In the genomic region with DNA sequence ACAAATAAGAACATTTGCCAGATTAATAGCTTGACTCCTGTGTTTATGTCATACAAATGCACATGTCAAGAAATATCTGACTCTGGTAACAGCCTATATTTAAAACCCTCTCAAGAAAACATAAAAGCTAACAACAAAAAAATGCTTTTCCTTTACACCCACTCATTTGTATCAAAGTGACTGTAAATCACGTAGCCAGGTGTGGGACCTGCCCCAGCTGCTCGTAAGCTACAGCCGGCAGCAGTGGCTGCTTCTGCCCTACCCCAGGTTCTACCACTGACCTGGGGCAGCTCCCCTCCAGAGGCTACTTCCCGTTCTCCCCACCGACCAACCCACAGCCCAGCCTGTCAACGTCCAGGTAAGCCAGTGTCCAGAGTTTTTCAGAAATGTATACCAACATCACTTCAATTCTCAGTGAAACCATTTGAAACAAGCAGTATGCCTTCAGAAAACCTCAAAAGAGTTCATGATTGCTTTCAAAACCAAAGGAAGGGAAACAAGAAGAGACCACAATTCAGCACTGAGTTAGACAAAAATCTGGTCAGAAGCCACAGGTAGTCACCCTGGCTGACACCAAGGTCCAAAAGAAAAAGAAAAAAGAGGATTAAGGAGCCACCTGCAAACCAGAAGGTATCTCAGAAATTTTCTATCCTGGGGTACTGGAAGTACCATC, we compare ENCODE assay signal across 14 cellular contexts. TPM values are rescaled to one million over a fixed set of nuclear protein-coding genes. Genes with fewer than 3 reads are reported as not detected.
DNase-seq lines count a peak whose midpoint lies in the region; ATAC-seq, FAIRE-seq and TF ChIP-seq lines count a peak whose summit lies in the region.
"Had no signal": no experiment of that assay in that cellular context is flagged by ENCODE, and none has a peak within 500 bp of the region (broad histone marks: within the 10 kb centered on the region; RNA-seq: fewer than 3 reads in every experiment).

No MANE protein-coding gene starts in this region.

- no peaks in the 10 kb centered on the region for H3K27me3 Mint-ChIP-seq in activated T-cell treated with anti-CD3 and anti-CD28 coated beads, Interleukin-2, amount 50 U/mL, for 72 hours (ENCODE audit: low read depth)

- H3K27ac Mint-ChIP-seq in activated T-cell treated with anti-CD3 and anti-CD28 coated beads, Interleukin-2, amount 50 U/mL, for 72 hours, result no peak overlapping the region

- H3K4me1 Mint-ChIP-seq in activated T-cell treated with anti-CD3 and anti-CD28 coated beads, Interleukin-2, amount 50 U/mL, for 72 hours (ENCODE audit: low read depth), result peaks cover 26% of the 10 kb centered on the region

- H3K9me3 Mint-ChIP-seq in activated T-cell treated with anti-CD3 and anti-CD28 coated beads, Interleukin-2, amount 50 U/mL, for 72 hours, result no peaks in the 10 kb centered on the region
- H3K9me3 Mint-ChIP-seq: CD14-positive monocyte had no signal

- DNase-seq in GM12891 (ENCODE audit: insufficient read length, low spot score), result no peak
- peak; percentile 21 to 26 for DNase-seq in activated T-cell treated with anti-CD3 and anti-CD28 coated beads, Interleukin-2, amount 50 U/mL, for 72 hours
- DNase-seq in NCI-H2171 treated with DMSO at 0.1 percent for 48 hours (lab: John Stamatoyannopoulos, UW), result no peak
- DNase-seq in NCI-H345 (lab: John Stamatoyannopoulos, UW), result no peak
- DNase-seq in NK-92 treated with Interleukin-12 subunit alpha and Interleukin-12 subunit beta, amount 100 ng/mL, for 24 hours (lab: John Stamatoyannopoulos, UW), result no peak
- no peak for DNase-seq in substantia nigra (lab: John Stamatoyannopoulos, UW)
- DNase-seq: activated CD4-positive, alpha-beta T cell treated with anti-CD3 and anti-CD28 coated beads for 1 hour; aorta; mesendoderm; thyroid gland had no signal

- peak; percentile 59 for FAIRE-seq in GM12891 (lab: Jason Lieb, UNC)

- ATAC-seq in GM19328 (IDR thresholded peaks at IDR 0.05; ENCODE audit: unreplicated experiment), result peak; percentile 57
- peak; percentile 79 for ATAC-seq in HG03064 (IDR thresholded peaks at IDR 0.05; ENCODE audit: low read depth, unreplicated experiment)
- ATAC-seq in activated T-cell treated with anti-CD3 and anti-CD28 coated beads, Interleukin-2, amount 50 U/mL, for 72 hours (replicated peaks in 1 of 2), result peak; percentile 88 to 91

- H3K36me3 Mint-ChIP-seq in activated T-cell treated with anti-CD3 and anti-CD28 coated beads, Interleukin-2, amount 50 U/mL, for 72 hours (ENCODE audit: insufficient read depth in 2 of 2), result peaks cover 6 to 18% of the 10 kb centered on the region in 2 donors

- no peak overlapping the region for H3K27ac ChIP-seq in substantia nigra (ENCODE audit: low read depth, low read length, poor library complexity, severe bottlenecking)
- H3K27ac ChIP-seq: hepatocyte, thyroid gland had no signal

- peak overlapping the region; percentile 55 to 63 for H3K4me3 Mint-ChIP-seq in activated T-cell treated with anti-CD3 and anti-CD28 coated beads, Interleukin-2, amount 50 U/mL, for 72 hours
- H3K4me3 Mint-ChIP-seq: CD14-positive monocyte had no signal

- no peak for TF ChIP-seq POLR2A in GM12891 (IDR thresholded peaks at IDR 0.05; ENCODE audit: low read depth, low read length)

TF ChIP-seq in GM12891, 5 proteins besides CTCF, POLR2A, EP300 and RAD21:
- peak; percentile 33; the same call in 1 of the 2 replicates for TF ChIP-seq SPI1 (IDR thresholded peaks at IDR 0.05; ENCODE audit: low read depth, low read length)
- no peak for TF ChIP-seq POU2F2 (IDR thresholded peaks at IDR 0.05; ENCODE audit: low read depth, low read length)
- TF ChIP-seq TAF1 (IDR thresholded peaks at IDR 0.05; ENCODE audit: low read depth, low read length), result no peak
- TF ChIP-seq POLR2AphosphoS5 (IDR thresholded peaks at IDR 0.05; ENCODE audit: low read depth, low read length), result no peak
- no peak for TF ChIP-seq PAX5 (IDR thresholded peaks at IDR 0.05; ENCODE audit: insufficient read depth, low read length, severe bottlenecking)

RNA-seq across cellular contexts. Expression of a gene that starts 40.4 kb away (rescaled TPM):
- polyA plus RNA-seq in GM12891 (2012; ENCODE audit: low read depth, missing spikeins), result 8.4 TPM
- 10 to 100 TPM; 31.4 to 39.6 TPM for total RNA-seq in activated T-cell treated with anti-CD3 and anti-CD28 coated beads, Interleukin-2, amount 50 U/mL, for 72 hours

Comparison
In these comparisons a context has a peak if more than half of its experiments do, and no peak if none do; other contexts are left out.
1. DNase-seq: peak in activated T-cell treated with anti-CD3 and anti-CD28 coated beads, Interleukin-2, amount 50 U/mL, for 72 hours (2 of 2); none in GM12891 (single experiment), NCI-H2171 treated with DMSO at 0.1 percent for 48 hours (single experiment), NCI-H345 (single experiment), NK-92 treated with Interleukin-12 subunit alpha and Interleukin-12 subunit beta, amount 100 ng/mL, for 24 hours (single experiment) and substantia nigra (0 of 49).
2. Peak in every context shown above with its lines, with median percentiles within 50 percentile points of each other: ATAC-seq.